8 cellular contexts compared by ENCODE assay signal in the genomic region with DNA sequence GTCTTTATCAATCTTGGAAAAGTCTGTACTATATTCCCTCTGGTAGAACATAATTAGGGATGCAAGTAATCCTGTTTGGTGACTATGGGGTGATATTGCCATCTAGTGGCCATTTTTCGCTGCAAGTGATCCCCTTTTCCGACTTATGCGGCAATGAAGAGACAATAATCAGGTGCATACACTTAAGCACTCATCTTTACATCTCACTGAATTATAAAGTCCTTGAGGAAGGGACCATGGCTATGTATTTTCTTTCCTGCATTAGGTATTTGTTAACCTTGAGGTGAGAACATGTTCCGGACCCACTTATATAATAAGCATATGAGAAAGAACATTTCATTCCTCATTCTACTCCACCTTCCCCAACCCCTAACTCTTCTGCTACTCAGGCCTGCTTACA. TPM values are rescaled to one million over a fixed set of nuclear protein-coding genes. Genes with fewer than 3 reads are reported as not detected.
A peak's percentile ranks its signal among the peaks of the same experiment; 100 is the strongest.
DNase-seq lines count a peak whose midpoint lies in the region; ATAC-seq and TF ChIP-seq lines count a peak whose summit lies in the region.

No MANE protein-coding gene starts in this region.

- peaks cover 3 to 66% (median 40%) of the 10 kb centered on the region in 4 donors for H3K36me3 ChIP-seq in esophagus muscularis mucosa

- peaks cover 0 to 12% (median 0%) of the 10 kb centered on the region in 4 donors for H3K4me1 ChIP-seq in esophagus muscularis mucosa

- H3K4me3 ChIP-seq in esophagus muscularis mucosa: no peak overlapping the region

- peak; percentile 65 for ATAC-seq in HG02642 (IDR thresholded peaks at IDR 0.05; ENCODE audit: poor library complexity, unreplicated experiment)
- peak; percentile 51 to 55 for ATAC-seq in naive B cell (ENCODE audit: low read depth in 2 of 2)
- no peak for ATAC-seq in HG03135 (IDR thresholded peaks at IDR 0.05; ENCODE audit: unreplicated experiment)

- H3K27ac Mint-ChIP-seq in activated CD4-positive, alpha-beta T cell treated with anti-CD3 and anti-CD28 coated beads, Interleukin-2, amount 10 ng/mL, durations not matched to agents 24 days and 14 days: no peak overlapping the region
- peak overlapping the region in 2 of 6 donors; percentile 7 to 17 for H3K27ac Mint-ChIP-seq in naive B cell

- no peak overlapping the region for H3K27ac ChIP-seq in esophagus muscularis mucosa (replicated peaks in 1 of 4)

- intact Hi-C loops in activated CD4-positive, alpha-beta T cell treated with anti-CD3 and anti-CD28 coated beads, Interleukin-2, amount 10 ng/mL, durations not matched to agents 24 days and 14 days (cut with micrococcal nuclease): loop anchor here (1.0 to 10.0 kb wide), 5 partner anchors 165 to 817 kb away; a partner anchor contains a TSS
- intact Hi-C loops in esophagus muscularis mucosa (cut with DNase I): loop anchor here (2.0 to 10.0 kb wide), 5 partner anchors 165 to 817 kb away; a partner anchor contains a TSS

- no peak overlapping the region for H3K4me3 Mint-ChIP-seq in activated CD4-positive, alpha-beta T cell treated with anti-CD3 and anti-CD28 coated beads, Interleukin-2, amount 10 ng/mL, durations not matched to agents 24 days and 14 days
- H3K4me3 Mint-ChIP-seq in naive B cell: no peak overlapping the region

- H3K36me3 Mint-ChIP-seq in activated CD4-positive, alpha-beta T cell treated with anti-CD3 and anti-CD28 coated beads, Interleukin-2, amount 10 ng/mL, durations not matched to agents 24 days and 14 days (ENCODE audit: low read depth): peaks cover 54% of the 10 kb centered on the region
- H3K36me3 Mint-ChIP-seq in naive B cell: peaks cover 21 to 29% of the 10 kb centered on the region in 2 donors

- H3K9me3 ChIP-seq in esophagus muscularis mucosa: peaks cover 0 to 8% (median 0%) of the 10 kb centered on the region in 4 donors

- TF ChIP-seq POLR2A in esophagus muscularis mucosa (IDR thresholded peaks at IDR 0.05; ENCODE audit: low read depth): no peak

- peaks cover 16% of the 10 kb centered on the region for H3K9me3 Mint-ChIP-seq in activated CD4-positive, alpha-beta T cell treated with anti-CD3 and anti-CD28 coated beads, Interleukin-2, amount 10 ng/mL, durations not matched to agents 24 days and 14 days
- H3K9me3 Mint-ChIP-seq in naive B cell: peaks cover 6 to 18% (median 17%) of the 10 kb centered on the region in 7 donors

- DNase-seq in EH (ENCODE audit: low read depth) (peak; percentile 76), NCI-H345 (lab: John Stamatoyannopoulos, UW) (peak; percentile 69), esophagus muscularis mucosa (ENCODE audit: extremely low spot score) (no peak), naive B cell (peak; percentile 47), ureter (ENCODE audit: low spot score) (peak; percentile 63)
- DNase-seq in activated CD4-positive, alpha-beta T cell treated with anti-CD3 and anti-CD28 coated beads, Interleukin-2, amount 10 ng/mL, durations not matched to agents 24 days and 14 days: peak; percentile 87

- peak; percentile 81 to 88 (median 82) for TF ChIP-seq CTCF in esophagus muscularis mucosa (IDR thresholded peaks at IDR 0.05)

- no peak for TF ChIP-seq EP300 in esophagus muscularis mucosa (IDR thresholded peaks at IDR 0.05)

- 25% methylated on average over 4 of the region's 4 CpGs for WGBS in esophagus muscularis mucosa

- no peaks in the 10 kb centered on the region for H3K27me3 ChIP-seq in esophagus muscularis mucosa

- H3K27me3 Mint-ChIP-seq in activated CD4-positive, alpha-beta T cell treated with anti-CD3 and anti-CD28 coated beads, Interleukin-2, amount 10 ng/mL, durations not matched to agents 24 days and 14 days: no peaks in the 10 kb centered on the region
- no peaks in the 10 kb centered on the region for H3K27me3 Mint-ChIP-seq in naive B cell

- peaks cover 5% of the 10 kb centered on the region for H3K4me1 Mint-ChIP-seq in activated CD4-positive, alpha-beta T cell treated with anti-CD3 and anti-CD28 coated beads, Interleukin-2, amount 10 ng/mL, durations not matched to agents 24 days and 14 days
- peaks cover 0 to 8% (median 0%) of the 10 kb centered on the region in 3 donors for H3K4me1 Mint-ChIP-seq in naive B cell

RNA-seq across cellular contexts. Expression of a gene that starts 19.6 kb away (rescaled TPM):
- not detected in 2 replicates for total RNA-seq in activated CD4-positive, alpha-beta T cell treated with anti-CD3 and anti-CD28 coated beads, Interleukin-2, amount 10 ng/mL, durations not matched to agents 24 days and 14 days
- total RNA-seq in esophagus muscularis mucosa (1 to 10 TPM in 1 of 4 donors, under 1 TPM in 3; 0.42 to 1.2 (median 0.67) TPM), ureter (not detected)
- polyA plus RNA-seq in naive B cell (ENCODE audit: low read depth in 6 of 6): 1 to 10 TPM in 4 of 6 donors, under 1 TPM in 2; 0.93 to 3.3 (median 1.2) TPM

RNA-seq across cellular contexts. Expression of a gene that starts 21.0 kb away (rescaled TPM):
- 40.8 and 42.0 TPM in 2 replicates for total RNA-seq in activated CD4-positive, alpha-beta T cell treated with anti-CD3 and anti-CD28 coated beads, Interleukin-2, amount 10 ng/mL, durations not matched to agents 24 days and 14 days
- total RNA-seq in esophagus muscularis mucosa (10 to 100 TPM in 3 of 4 donors, 1 to 10 TPM in 1; 9.4 to 28.8 (median 18.7) TPM), ureter (19.4 TPM)
- polyA plus RNA-seq in naive B cell (ENCODE audit: low read depth in 6 of 6): 10 to 100 TPM in 5 of 6 donors, 1 to 10 TPM in 1; 9.8 to 23.3 (median 12.6) TPM
